In the genomic region with DNA sequence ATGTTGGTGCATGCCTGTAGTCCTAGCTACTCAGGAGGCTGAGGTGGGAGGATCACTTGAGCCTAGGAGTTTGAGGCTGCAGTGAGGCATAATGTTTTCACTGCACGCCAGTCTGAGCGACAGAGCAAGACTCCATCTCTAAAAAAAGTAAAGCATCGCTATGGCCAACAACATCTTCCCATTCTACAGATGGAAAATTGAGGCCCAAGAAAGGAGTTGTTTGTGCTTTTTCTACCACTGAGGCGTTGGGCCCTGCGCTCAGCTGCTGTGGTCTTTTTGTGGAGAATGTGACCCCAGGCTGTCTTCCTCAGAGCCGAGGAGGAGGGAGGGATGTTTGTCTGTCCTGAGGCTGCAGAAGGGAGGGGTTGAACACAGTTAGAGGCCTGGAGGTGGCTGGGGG, we compare ENCODE assay signal across 1 cellular context.
TF ChIP-seq lines count a peak whose summit lies in the region.

No MANE protein-coding gene starts in this region.

TF ChIP-seq in IMR-90, 13 proteins besides CTCF, POLR2A, EP300 and RAD21:
- TF ChIP-seq BHLHE40 (IDR thresholded peaks at IDR 0.05; ENCODE audit: low read depth, low read length) (no peak), CEBPB (IDR thresholded peaks at IDR 0.05; ENCODE audit: low read depth, low read length) (no peak), NFE2L2 (IDR thresholded peaks at IDR 0.05; ENCODE audit: low read depth, low read length) (no peak), CHD1 (IDR thresholded peaks at IDR 0.05; ENCODE audit: low read depth, low read length) (no peak), MAZ (IDR thresholded peaks at IDR 0.05; ENCODE audit: borderline replicate concordance, low read depth, low read length) (no peak)
- TF ChIP-seq, protein P1, sequence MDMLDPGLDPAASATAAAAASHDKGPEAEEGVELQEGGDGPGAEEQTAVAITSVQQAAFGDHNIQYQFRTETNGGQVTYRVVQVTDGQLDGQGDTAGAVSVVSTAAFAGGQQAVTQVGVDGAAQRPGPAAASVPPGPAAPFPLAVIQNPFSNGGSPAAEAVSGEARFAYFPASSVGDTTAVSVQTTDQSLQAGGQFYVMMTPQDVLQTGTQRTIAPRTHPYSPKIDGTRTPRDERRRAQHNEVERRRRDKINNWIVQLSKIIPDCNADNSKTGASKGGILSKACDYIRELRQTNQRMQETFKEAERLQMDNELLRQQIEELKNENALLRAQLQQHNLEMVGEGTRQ (IDR thresholded peaks at IDR 0.05; ENCODE audit: low read depth, low read length), result no peak
